Comparison of ENCODE assay signal across 31 cellular contexts in the genomic region with DNA sequence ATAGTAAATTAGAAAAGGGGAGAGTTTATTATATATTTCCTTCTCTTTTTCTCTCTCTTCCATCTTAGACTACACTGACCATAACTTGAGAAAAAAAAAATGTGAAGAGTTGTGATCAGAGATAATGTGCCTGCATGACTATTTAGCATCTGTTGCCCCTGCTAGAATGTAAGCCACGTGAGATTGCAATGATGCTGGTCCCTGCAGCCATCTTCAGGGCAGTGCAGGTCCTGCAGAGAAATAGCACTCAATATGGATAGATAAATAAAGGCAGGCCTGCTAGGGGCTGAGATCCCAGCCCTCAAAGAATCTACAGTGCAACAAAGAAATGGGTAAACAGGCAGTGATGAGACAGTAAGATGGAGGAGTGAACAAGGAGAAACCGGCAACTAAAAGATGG. TPM values are rescaled to one million over a fixed set of nuclear protein-coding genes. Genes with fewer than 3 reads are reported as not detected.
DNase-seq lines count a peak whose midpoint lies in the region; ATAC-seq, FAIRE-seq and TF ChIP-seq lines count a peak whose summit lies in the region.
"Had no signal": no experiment of that assay in that cellular context is flagged by ENCODE, and none has a peak within 500 bp of the region (broad histone marks: within the 10 kb centered on the region; RNA-seq: fewer than 3 reads in every experiment).

No MANE protein-coding gene starts in this region.

- no peaks in the 10 kb centered on the region for H4K20me1 ChIP-seq in HepG2 (ENCODE audit: insufficient read depth, low read length)
- H4K20me1 ChIP-seq: BLaER1 had no signal

- no peak for ATAC-seq in HepG2
- ATAC-seq in SK-N-SH treated with all-trans-retinoic acid at 6 μM for 48 hours: peak; percentile 60
- ATAC-seq: activated T-cell treated with anti-CD3 and anti-CD28 coated beads, Interleukin-2, amount 50 U/mL, for 4 hours; body of pancreas; effector memory CD8-positive, alpha-beta T cell; esophagus mucosa; lower lobe of right lung; Right ventricle myocardium inferior had no signal

- no peak for DNase-seq in HepG2 (ENCODE audit: low spot score)
- no peak for DNase-seq in epithelial cell of proximal tubule (ENCODE audit: low read depth)
- DNase-seq in NCI-H1105 (lab: John Stamatoyannopoulos, UW): no peak
- DNase-seq in NCI-H1930 (lab: John Stamatoyannopoulos, UW): no peak
- no peak for DNase-seq in stimulated activated CD4-positive, alpha-beta T cell treated with anti-CD3 and anti-CD28 coated beads, Interleukin-4, amount 100 ng/mL, for 4 hours
- DNase-seq in urothelium cell line (ENCODE audit: low spot score): no peak
- DNase-seq: activated CD4-positive, alpha-beta T cell treated with anti-CD3 and anti-CD28 coated beads for 48 hours; activated CD8-positive, alpha-beta memory T cell treated with anti-CD3 and anti-CD28 coated beads for 24 hours; activated gamma-delta T cell treated with Interleukin-2 at 50 U/mL for 16 hours; activated T-cell treated with anti-CD3 and anti-CD28 coated beads, Interleukin-2, amount 50 U/mL, for 4 hours; body of pancreas; COR-L47; DMS79 treated with DMSO at 0.1 percent for 48 hours; effector memory CD8-positive, alpha-beta T cell; H9; lower lobe of right lung; natural killer cell; SW 1271; T-helper 9 cell had no signal

- H3K4me1 ChIP-seq in liver (ENCODE audit: control insufficient read depth in 4 of 4, insufficient read depth in 4 of 4, low read length in 3 of 4): no peaks in the 10 kb centered on the region
- H3K4me1 ChIP-seq in HepG2 (ENCODE audit: insufficient read depth, low read length): peaks cover 13% of the 10 kb centered on the region

- in situ Hi-C loops in HepG2 (cut with HindIII; ENCODE audit: extremely low pct_ligation_motif_present, low pct_unique_long_range_greater_than_20kb): no loop called here

- no peak overlapping the region for H3K27ac ChIP-seq in liver (ENCODE audit: low read depth in 1 of 2, low read length in 2 of 2)
- H3K27ac ChIP-seq in HepG2 (ENCODE audit: extremely low read length, insufficient read depth, low read length): no peak overlapping the region
- H3K27ac ChIP-seq: BLaER1, body of pancreas, KMS-11, lower lobe of right lung, VCaP had no signal

- 88% methylated on average over 2 of the region's 2 CpGs for WGBS in liver
- WGBS in HepG2 (ENCODE audit: low lambda C conversion rate): 31% methylated on average over 2 of the region's 2 CpGs

- no peaks in the 10 kb centered on the region for H3K27me3 ChIP-seq in liver (ENCODE audit: control insufficient read depth in 4 of 4, insufficient read depth in 4 of 4, low read length in 3 of 4)
- peaks cover 0 to 3% of the 10 kb centered on the region in 2 experiments; a peak in 1 of 5 replicates for H3K27me3 ChIP-seq in HepG2 (ENCODE audit: control insufficient read depth in 1 of 2, insufficient read depth in 2 of 2, low read length in 2 of 2)
- H3K27me3 ChIP-seq: body of pancreas had no signal

- TF ChIP-seq CTCF in liver (IDR thresholded peaks at IDR 0.05; ENCODE audit: low read depth, low read length, missing input control) (peak; percentile 4), HepG2 (CRISPR knock-in tag; IDR thresholded peaks at IDR 0.05) (no peak), epithelial cell of proximal tubule (conservative IDR thresholded peaks at IDR 0.05; ENCODE audit: low read depth, low read length) (peak; percentile 29)

- H3K4me3 ChIP-seq in liver (ENCODE audit: low read depth in 1 of 3, low read length in 3 of 3): no peak overlapping the region
- no peak overlapping the region for H3K4me3 ChIP-seq in HepG2 (replicated peaks in 1 of 3; ENCODE audit: insufficient read depth in 1 of 3, low read depth in 2 of 3, low read length in 3 of 3)
- H3K4me3 ChIP-seq in epithelial cell of proximal tubule (ENCODE audit: low read depth, low read length): no peak overlapping the region
- H3K4me3 ChIP-seq: BLaER1, body of pancreas, lower lobe of right lung had no signal

- TF ChIP-seq RAD21 in liver (IDR thresholded peaks at IDR 0.05) (peak; percentile 15 to 41), HepG2 (CRISPR knock-in tag; IDR thresholded peaks at IDR 0.05) (no peak)

- BruUV-seq in HepG2 (replicated peaks; lab: Mats Ljungman, UMichigan): no TSS peak

- H3K36me3 ChIP-seq in liver (ENCODE audit: control insufficient read depth in 4 of 4, insufficient read depth in 3 of 4, low read depth in 1 of 4, low read length in 3 of 4) (no peaks in the 10 kb centered on the region), HepG2 (replicated peaks in 1 of 2; ENCODE audit: control insufficient read depth in 1 of 2, insufficient read depth in 2 of 2, low read length in 2 of 2) (no peaks in the 10 kb centered on the region)
- H3K36me3 ChIP-seq: BLaER1, lower lobe of right lung had no signal

- FAIRE-seq in HepG2 (lab: Jason Lieb, UNC) (no peak), urothelium cell line (lab: Jason Lieb, UNC) (no peak)
- FAIRE-seq: A204.1, colon, GM19239, HTR-8/SVneo, keratinocyte had no signal

- CTCF ChIA-PET in HepG2 (lab: Yijun Ruan, JAX; ENCODE audit: low intra/inter-chr PET ratio, low total read pairs): no interaction called here

- TF ChIP-seq POLR2A in HepG2 (IDR thresholded peaks at IDR 0.05; ENCODE audit: insufficient read depth in 1 of 2, low read depth in 2 of 2, low read length in 2 of 2): no peak

- H2AFZ ChIP-seq in HepG2 (ENCODE audit: low read length): no peak overlapping the region

- POLR2A ChIA-PET in HepG2 (lab: Yijun Ruan, JAX): no interaction called here

- no peaks in the 10 kb centered on the region for H3K79me2 ChIP-seq in HepG2 (ENCODE audit: insufficient read depth, low read length)

- intact Hi-C loops in HepG2 (cut with micrococcal nuclease; ENCODE audit: unreplicated experiment): no loop called here

- H3K9me3 ChIP-seq in liver (ENCODE audit: control insufficient read depth in 4 of 4, low read length in 3 of 4) (no peaks in the 10 kb centered on the region), HepG2 (ENCODE audit: low read length) (no peaks in the 10 kb centered on the region)
- H3K9me3 ChIP-seq: BLaER1, body of pancreas, lower lobe of right lung had no signal

- no peak overlapping the region for H3K4me2 ChIP-seq in HepG2 (ENCODE audit: low read depth, low read length)
- H3K4me2 ChIP-seq: BLaER1, KMS-11 had no signal

- TF ChIP-seq EP300 in HepG2 (IDR thresholded peaks at IDR 0.05; ENCODE audit: low read depth in 2 of 2, low read length in 2 of 2) (no peak), HepG2 (CRISPR knock-in tag; IDR thresholded peaks at IDR 0.05; ENCODE audit: borderline replicate concordance) (no peak)

- no peak overlapping the region for H3K9ac ChIP-seq in liver (ENCODE audit: low read depth in 1 of 2, low read length in 2 of 2)
- H3K9ac ChIP-seq in HepG2 (ENCODE audit: insufficient read depth, low read depth, low read length): no peak overlapping the region
- H3K9ac ChIP-seq: BLaER1, KMS-11 had no signal

TF ChIP-seq in liver, 16 proteins besides CTCF, POLR2A, EP300 and RAD21 (continues in another document):
- no peak for TF ChIP-seq GABPA (IDR thresholded peaks at IDR 0.05 in 1 of 2, conservative IDR thresholded peaks at IDR 0.05 in 1 of 2)
- TF ChIP-seq TAF1 (conservative IDR thresholded peaks at IDR 0.05): no peak
- TF ChIP-seq, protein P1, sequence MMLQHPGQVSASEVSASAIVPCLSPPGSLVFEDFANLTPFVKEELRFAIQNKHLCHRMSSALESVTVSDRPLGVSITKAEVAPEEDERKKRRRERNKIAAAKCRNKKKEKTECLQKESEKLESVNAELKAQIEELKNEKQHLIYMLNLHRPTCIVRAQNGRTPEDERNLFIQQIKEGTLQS (IDR thresholded peaks at IDR 0.05): no peak
- no peak for TF ChIP-seq JUND (IDR thresholded peaks at IDR 0.05)

TF ChIP-seq in HepG2, 621 proteins besides CTCF, POLR2A, EP300 and RAD21 (continues in another document):
- no peak for TF ChIP-seq ZBTB3 (CRISPR knock-in tag; IDR thresholded peaks at IDR 0.05; ENCODE audit: borderline replicate concordance, low read depth)
- TF ChIP-seq ZNF776 (CRISPR knock-in tag; IDR thresholded peaks at IDR 0.05): no peak
- TF ChIP-seq TAF15 (IDR thresholded peaks at IDR 0.05; ENCODE audit: low read depth, low read length, poor library complexity, severe bottlenecking): no peak
- no peak for TF ChIP-seq ZNF616 (CRISPR knock-in tag; IDR thresholded peaks at IDR 0.05; ENCODE audit: low read depth)

RNA-seq across cellular contexts. Expression of a gene that starts 7.8 kb away (rescaled TPM):
- total RNA-seq in liver (1 to 10 TPM; 9.9 TPM), HepG2 (2016; rRNA removed; fragmentation: Illumina TruSeq; extraction: Trizol) (0.09 TPM in 1 of 2 replicates, not detected in the other), epithelial cell of proximal tubule (54.5 and 133 TPM in 2 replicates)
- polyA plus RNA-seq in liver (1 to 10 TPM; 3.1 to 4.4 TPM), HepG2 (2011; rRNA removed) (0.20 and 0.67 TPM in 2 replicates)
- not detected in 2 replicates for total RNA-seq in HepG2 (2016; cell fraction: cytosol; rRNA removed; fragmentation: Illumina TruSeq; extraction: Trizol; ENCODE audit: low read depth)
- not detected in 2 replicates for total RNA-seq in HepG2 (2016; cell fraction: insoluble cytoplasmic fraction; rRNA removed; fragmentation: Illumina TruSeq; extraction: Trizol)
- 0.09 TPM in 1 of 2 replicates, not detected in the other for total RNA-seq in HepG2 (2016; cell fraction: membrane; rRNA removed; fragmentation: Illumina TruSeq; extraction: Trizol)
- total RNA-seq in HepG2 (2016; cell fraction: nucleus; rRNA removed; fragmentation: Illumina TruSeq; extraction: Trizol): not detected in 2 replicates
- polyA plus RNA-seq in HepG2 (2011; cell fraction: cytosol; rRNA removed): 0.12 and 0.29 TPM in 2 replicates
- 0.09 and 0.55 TPM in 2 replicates for polyA plus RNA-seq in HepG2 (2011; cell fraction: nucleus; rRNA removed)
- 0.08 TPM in 1 of 2 replicates, not detected in the other for polyA plus RNA-seq in HepG2 (2012)
- not detected in 2 replicates for polyA plus RNA-seq in HepG2 (2016; cell fraction: cytosol; fragmentation: Illumina TruSeq; extraction: Trizol; ENCODE audit: low read depth)
- polyA plus RNA-seq in HepG2 (2016; cell fraction: insoluble cytoplasmic fraction; fragmentation: Illumina TruSeq; extraction: Trizol; ENCODE audit: low read depth): not detected in 2 replicates
- 0.15 TPM in 1 of 2 replicates, not detected in the other for polyA plus RNA-seq in HepG2 (2016; cell fraction: membrane; fragmentation: Illumina TruSeq; extraction: Trizol; ENCODE audit: low read depth)
- polyA plus RNA-seq in HepG2 (2016; cell fraction: nucleus; fragmentation: Illumina TruSeq; extraction: Trizol; ENCODE audit: insufficient read depth, low read depth): not detected in 2 replicates
- 0.18 and 0.35 TPM in 2 replicates for polyA minus RNA-seq in HepG2 (2011; rRNA and poly(A)+ RNA removed; ENCODE audit: low replicate concordance)
- not detected in 2 replicates for polyA minus RNA-seq in HepG2 (2011; cell fraction: cytosol; rRNA and poly(A)+ RNA removed)
- polyA minus RNA-seq in HepG2 (2011; cell fraction: nucleus; rRNA and poly(A)+ RNA removed): not detected in 2 replicates
